In the genomic region with DNA sequence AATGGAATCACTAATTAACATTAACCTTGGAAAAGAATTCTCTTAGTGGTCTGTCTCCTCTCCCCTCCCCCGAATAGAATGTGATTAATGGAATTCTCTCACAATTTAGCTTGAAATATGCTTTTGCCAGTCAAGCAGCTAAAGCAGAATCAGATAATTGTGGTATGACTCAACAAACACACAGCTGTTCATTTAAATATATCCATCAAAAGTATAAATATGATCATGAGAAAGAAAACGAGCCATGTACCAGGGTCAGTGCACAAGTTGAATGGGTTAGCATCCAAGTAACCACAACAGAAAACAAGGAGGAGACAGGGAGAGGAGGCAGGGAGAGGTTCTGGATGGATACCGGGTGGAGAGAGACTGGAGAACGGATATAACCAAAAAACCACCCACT, we compare ENCODE assay signal across 16 cellular contexts.
DNase-seq lines count a peak whose midpoint lies in the region; TF ChIP-seq lines count a peak whose summit lies in the region.
"Had no signal": no experiment of that assay in that cellular context is flagged by ENCODE, and none has a peak within 500 bp of the region (broad histone marks: within the 10 kb centered on the region; RNA-seq: fewer than 3 reads in every experiment).

No MANE protein-coding gene starts in this region.

- WGBS in esophagus squamous epithelium, 2 donors = 59 to 77% methylated on average over 4 of the region's 4 CpGs

- no peak overlapping the region for H3K27ac Mint-ChIP-seq in MCF 10A (ENCODE audit: low read depth, unreplicated experiment)
- H3K27ac Mint-ChIP-seq: stimulated activated naive CD8-positive, alpha-beta T cell treated with anti-CD3 and anti-CD28 coated beads, Interleukin-15, Interleukin-2, amounts not matched to agents 100 ng/mL and 50 ng/mL, for 24 hours had no signal

- no peaks in the 10 kb centered on the region for H3K9me3 Mint-ChIP-seq in MCF 10A (ENCODE audit: unreplicated experiment)
- H3K9me3 Mint-ChIP-seq: stimulated activated naive CD8-positive, alpha-beta T cell treated with anti-CD3 and anti-CD28 coated beads, Interleukin-15, Interleukin-2, amounts not matched to agents 100 ng/mL and 50 ng/mL, for 24 hours had no signal

- CTCF ChIA-PET in MCF 10A (lab: Yijun Ruan, JAX) = no interaction called here

- no TSS peak for BruUV-seq in MCF 10A (replicated peaks; lab: Mats Ljungman, UMichigan)

- H3K36me3 Mint-ChIP-seq in MCF 10A (ENCODE audit: insufficient read depth, unreplicated experiment) = peaks cover 6% of the 10 kb centered on the region

- H3K4me1 Mint-ChIP-seq in MCF 10A (ENCODE audit: insufficient read depth, unreplicated experiment) = peaks cover 6% of the 10 kb centered on the region

- in situ Hi-C loops in brain microvascular endothelial cell (cut with HindIII; ENCODE audit: low pct_ligation_motif_present, low sequenced_read_pairs) = no loop called here

- intact Hi-C loops in MCF 10A (cut with micrococcal nuclease) (no loop called here), esophagus squamous epithelium (cut with DNase I) (no loop called here)

- POLR2A ChIA-PET in MCF 10A (lab: Yijun Ruan, JAX) = no interaction called here

- H3K36me3 ChIP-seq in brain microvascular endothelial cell (replicated peaks) (no peaks in the 10 kb centered on the region), esophagus squamous epithelium (no peaks in the 10 kb centered on the region)
- H3K36me3 ChIP-seq: upper lobe of right lung had no signal

- H3K4me3 ChIP-seq in brain microvascular endothelial cell (ENCODE audit: low read depth, low read length) (no peak overlapping the region), esophagus squamous epithelium (no peak overlapping the region)
- H3K4me3 ChIP-seq: upper lobe of right lung had no signal

- H3K27me3 ChIP-seq in brain microvascular endothelial cell (replicated peaks) = no peaks in the 10 kb centered on the region
- H3K27me3 ChIP-seq in esophagus squamous epithelium = no peaks in the 10 kb centered on the region
- H3K27me3 ChIP-seq: upper lobe of right lung had no signal

- H3K27me3 Mint-ChIP-seq in MCF 10A (ENCODE audit: insufficient read depth, unreplicated experiment) = no peaks in the 10 kb centered on the region
- H3K27me3 Mint-ChIP-seq: stimulated activated naive CD8-positive, alpha-beta T cell treated with anti-CD3 and anti-CD28 coated beads, Interleukin-15, Interleukin-2, amounts not matched to agents 100 ng/mL and 50 ng/mL, for 24 hours had no signal

- H3K4me3 Mint-ChIP-seq in MCF 10A (ENCODE audit: unreplicated experiment) = no peak overlapping the region
- H3K4me3 Mint-ChIP-seq: stimulated activated naive CD8-positive, alpha-beta T cell treated with anti-CD3 and anti-CD28 coated beads, Interleukin-15, Interleukin-2, amounts not matched to agents 100 ng/mL and 50 ng/mL, for 24 hours had no signal

- no peaks in the 10 kb centered on the region for H3K9me3 ChIP-seq in esophagus squamous epithelium
- H3K9me3 ChIP-seq: upper lobe of right lung had no signal

- H3K27ac ChIP-seq in brain microvascular endothelial cell = peak overlapping the region; percentile 12
- no peak overlapping the region for H3K27ac ChIP-seq in esophagus squamous epithelium
- H3K27ac ChIP-seq: HL-60, KMS-11, upper lobe of right lung had no signal

- no peak for TF ChIP-seq POLR2A in esophagus squamous epithelium (IDR thresholded peaks at IDR 0.05)

- no peak for TF ChIP-seq CTCF in AG09319 (IDR thresholded peaks at IDR 0.05; ENCODE audit: low read depth, low read length)
- TF ChIP-seq CTCF in brain microvascular endothelial cell (IDR thresholded peaks at IDR 0.05; ENCODE audit: low read depth, low read length, missing control alignments) = no peak
- TF ChIP-seq CTCF in MCF 10A (IDR thresholded peaks at IDR 0.05; ENCODE audit: unreplicated experiment) = no peak
- no peak for TF ChIP-seq CTCF in esophagus squamous epithelium (IDR thresholded peaks at IDR 0.05)

- H3K4me1 ChIP-seq in esophagus squamous epithelium = peaks cover 0 to 8% (median 0%) of the 10 kb centered on the region in 3 donors

- DNase-seq in AG09319 (ENCODE audit: extremely low read depth, low read depth) (peak; percentile 39), M059J (ENCODE audit: low read depth) (peak; percentile 43), brain microvascular endothelial cell (peak; percentile 50), myocyte (ENCODE audit: low read depth) (peak; percentile 90), SW 1271 (lab: John Stamatoyannopoulos, UW) (no peak), HuH-7.5 (ENCODE audit: low spot score) (no peak), MCF 10A (ENCODE audit: unreplicated experiment) (no peak), esophagus squamous epithelium (lab: John Stamatoyannopoulos, UW) (no peak)
- DNase-seq: activated effector memory CD4-positive, alpha-beta T cell treated with anti-CD3 and anti-CD28 coated beads, Interleukin-2, amount 50 U/mL, for 16 hours; anterior cingulate cortex; NCI-H1417 treated with DMSO at 0.1 percent for 48 hours; NCI-H345; upper lobe of right lung had no signal

Comparison
In these comparisons a context has a peak if more than half of its experiments do, and no peak if none do; other contexts are left out.
1. DNase-seq: peak in AG09319 (single experiment), M059J (single experiment), brain microvascular endothelial cell (single experiment) and myocyte (single experiment); none in SW 1271 (0 of 2), HuH-7.5 (single experiment), MCF 10A (single experiment) and esophagus squamous epithelium (single experiment).